ENCODE assay signal across 31 cellular contexts in genomic region chr7:116368960-116369359, GRCh38.
"Had no signal": no experiment of that assay in that cellular context is flagged by ENCODE, and none has a peak within 500 bp of the region (broad histone marks: within the 10 kb centered on the region; RNA-seq: fewer than 3 reads in every experiment).

No MANE protein-coding gene starts in this region.

- H3K4me3 ChIP-seq: body of pancreas, esophagus muscularis mucosa, gastrocnemius medialis, heart left ventricle had no signal

- H3K9me3 ChIP-seq: body of pancreas, esophagus muscularis mucosa, gastrocnemius medialis, heart left ventricle had no signal

- H3K27me3 ChIP-seq: body of pancreas, esophagus muscularis mucosa, foreskin keratinocyte, gastrocnemius medialis, heart left ventricle had no signal

- H3K4me1 ChIP-seq: body of pancreas, gastrocnemius medialis had no signal

- ATAC-seq: activated CD4-positive, alpha-beta T cell treated with anti-CD3 and anti-CD28 coated beads for 36 hours; activated CD8-positive, alpha-beta memory T cell treated with anti-CD3 and anti-CD28 coated beads, Interleukin-2, amount 10 ng/mL, durations not matched to agents 7 days and 5 days; activated CD8-positive, alpha-beta T cell treated with anti-CD3 and anti-CD28 coated beads, Interleukin-2, amount 10 ng/mL, durations not matched to agents 7 days and 5 days; activated naive CD4-positive, alpha-beta T cell treated with anti-CD3 and anti-CD28 coated beads, Interleukin-2, amount 50 U/mL, for 72 hours; body of pancreas; effector memory CD8-positive, alpha-beta T cell; foreskin keratinocyte; gastrocnemius medialis; heart left ventricle; T-helper 17 cell had no signal

- H3K27ac ChIP-seq: body of pancreas, esophagus muscularis mucosa, foreskin keratinocyte, gastrocnemius medialis, heart left ventricle had no signal

- DNase-seq: activated CD4-positive, alpha-beta memory T cell treated with anti-CD3 and anti-CD28 coated beads for 36 hours; activated CD4-positive, alpha-beta T cell treated with anti-CD3 and anti-CD28 coated beads for 36 hours; activated CD4-positive, alpha-beta T cell treated with anti-CD3 and anti-CD28 coated beads, Interleukin-2, amount 10 ng/mL, durations not matched to agents 24 days and 14 days; activated CD4-positive, CD25-positive, alpha-beta regulatory T cell; activated CD4-positive, CD25-positive, alpha-beta regulatory T cell treated with anti-CD3 and anti-CD28 coated beads, Interleukin-2, amount 50 U/mL, for 72 hours; activated CD8-positive, alpha-beta memory T cell treated with anti-CD3 and anti-CD28 coated beads, Interleukin-2, amount 10 ng/mL, durations not matched to agents 7 days and 5 days; activated CD8-positive, alpha-beta memory T cell treated with anti-CD3 and anti-CD28 coated beads, Interleukin-2, amount 50 U/mL, for 4 hours; activated CD8-positive, alpha-beta T cell treated with anti-CD3 and anti-CD28 coated beads, Interleukin-2, amount 10 ng/mL, durations not matched to agents 7 days and 5 days; activated gamma-delta T cell; activated naive CD4-positive, alpha-beta T cell; activated naive CD4-positive, alpha-beta T cell treated with anti-CD3 and anti-CD28 coated beads, Interleukin-2, amount 10 ng/mL, durations not matched to agents 7 days and 5 days; activated naive CD8-positive, alpha-beta T cell treated with anti-CD3 and anti-CD28 coated beads, Interleukin-2, amount 10 ng/mL, durations not matched to agents 7 days and 5 days; activated T-cell treated with anti-CD3 and anti-CD28 coated beads, Interleukin-2, amount 50 U/mL, for 1 hour; activated T-cell treated with anti-CD3 and anti-CD28 coated beads, Interleukin-2, amount 50 U/mL, for 48 hours; amniotic stem cell; aorta; body of pancreas; caudate nucleus; cortex of kidney; dermis blood vessel endothelial cell; effector CD4-positive, alpha-beta T cell; effector memory CD8-positive, alpha-beta T cell; erythroblast; foreskin keratinocyte; gastrocnemius medialis; glutamatergic neuron; heart left ventricle; T-helper 17 cell; T1000 had no signal

- H3K36me3 ChIP-seq: esophagus muscularis mucosa, gastrocnemius medialis, heart left ventricle had no signal
